15 cellular contexts compared by ENCODE assay signal in genomic region chr7:85000973-85001372, GRCh38.
DNase-seq lines count a peak whose midpoint lies in the region.
"Had no signal": no experiment of that assay in that cellular context is flagged by ENCODE, and none has a peak within 500 bp of the region (broad histone marks: within the 10 kb centered on the region; RNA-seq: fewer than 3 reads in every experiment).

No MANE protein-coding gene starts in this region.

- H3K4me2 ChIP-seq in mesendoderm (ENCODE audit: low read length), result no peak overlapping the region
- H3K4me2 ChIP-seq: BLaER1 had no signal

- H3K4me3 ChIP-seq in SJCRH30 (no peak overlapping the region), mesendoderm (ENCODE audit: low read length) (no peak overlapping the region)
- H3K4me3 ChIP-seq: BLaER1, mucosa of descending colon, tibial artery had no signal

- H2AK5ac ChIP-seq in mesendoderm (ENCODE audit: low read length), result no peak overlapping the region

- H3K4ac ChIP-seq in mesendoderm (ENCODE audit: low read depth, low read length), result no peak overlapping the region

- no peak overlapping the region for H2BK120ac ChIP-seq in mesendoderm (ENCODE audit: low read depth, low read length)

- H3K9me3 ChIP-seq in SJCRH30 (replicated peaks), result no peaks in the 10 kb centered on the region
- H3K9me3 ChIP-seq: BLaER1, mucosa of descending colon, tibial artery had no signal

- WGBS in mesendoderm (ENCODE audit: extremely low coverage, insufficient coverage, low lambda C conversion rate), result no CpG with 5 or more reads among the region's 1 CpG

- H2BK5ac ChIP-seq in mesendoderm (ENCODE audit: low read length), result no peak overlapping the region

- no peaks in the 10 kb centered on the region for H3K79me1 ChIP-seq in mesendoderm (ENCODE audit: low read length)

- no peak overlapping the region for H2BK15ac ChIP-seq in mesendoderm (replicated peaks; ENCODE audit: low read depth)

- H3K36me3 ChIP-seq in SJCRH30 (no peaks in the 10 kb centered on the region), mesendoderm (ENCODE audit: control insufficient read depth, insufficient read depth, low read length) (no peaks in the 10 kb centered on the region)
- H3K36me3 ChIP-seq: BLaER1, tibial artery had no signal

- DNase-seq in NCI-H510A treated with DMSO at 0.1 percent for 48 hours (lab: John Stamatoyannopoulos, UW) (peak; percentile 26), NCI-H510A (lab: John Stamatoyannopoulos, UW) (no peak), NCI-H2107 treated with DMSO at 0.1 percent for 48 hours (lab: John Stamatoyannopoulos, UW; ENCODE audit: unreplicated experiment) (peak; percentile 98), SJCRH30 (peak; percentile 53 to 62), smooth muscle cell of the brain vasculature (ENCODE audit: low read depth, low spot score) (peak; percentile 69), epidermal melanocyte (ENCODE audit: insufficient read length, low spot score) (no peak), cerebellar cortex (ENCODE audit: low spot score) (no peak), mesendoderm (no peak)
- DNase-seq: activated T-cell treated with anti-CD3 and anti-CD28 coated beads, Interleukin-2, amount 50 U/mL, for 72 hours; mucosa of descending colon; NCI-H187 treated with DMSO at 0.1 percent for 48 hours; nucleus accumbens; stimulated activated naive B cell treated with anti-CD40 and anti-IgM and Interleukin-4, amounts not matched to agents 10 μg/mL and 1 μg/mL and 100 μg/mL, for 72 hours; tibial artery had no signal

- no peak overlapping the region for H3K9ac ChIP-seq in mesendoderm (ENCODE audit: low read length)
- H3K9ac ChIP-seq: BLaER1 had no signal

- no peak overlapping the region for H3K56ac ChIP-seq in mesendoderm (ENCODE audit: low read length)

- H3K79me2 ChIP-seq in mesendoderm (ENCODE audit: control insufficient read depth, insufficient read depth, low read length), result no peaks in the 10 kb centered on the region

- H3K4me1 ChIP-seq in SJCRH30, result peaks cover 32% of the 10 kb centered on the region
- H3K4me1 ChIP-seq in mesendoderm (ENCODE audit: control insufficient read depth, low read depth, low read length), result no peaks in the 10 kb centered on the region
- H3K4me1 ChIP-seq: BLaER1, tibial artery had no signal

- no peak overlapping the region for H3K18ac ChIP-seq in mesendoderm (ENCODE audit: low read length)

- no peak overlapping the region for H4K8ac ChIP-seq in mesendoderm (ENCODE audit: low read depth, low read length)

- no peak overlapping the region for H3K23ac ChIP-seq in mesendoderm (ENCODE audit: low read length)

- H3K27me3 ChIP-seq in SJCRH30 (no peaks in the 10 kb centered on the region), mesendoderm (ENCODE audit: insufficient read depth, low read length, poor library complexity) (no peaks in the 10 kb centered on the region)
- H3K27me3 ChIP-seq: BLaER1, tibial artery had no signal

- no peak overlapping the region for H4K5ac ChIP-seq in mesendoderm (ENCODE audit: low read length)

- no peak overlapping the region for H3K27ac ChIP-seq in SJCRH30
- no peak overlapping the region for H3K27ac ChIP-seq in mesendoderm (ENCODE audit: low read depth, low read length)
- H3K27ac ChIP-seq: BLaER1, tibial artery had no signal

Comparison
In these comparisons a context has a peak if more than half of its experiments do, and no peak if none do; other contexts are left out.
1. DNase-seq: peak in NCI-H510A treated with DMSO at 0.1 percent for 48 hours (single experiment), NCI-H2107 treated with DMSO at 0.1 percent for 48 hours (single experiment), SJCRH30 (2 of 2) and smooth muscle cell of the brain vasculature (single experiment); none in NCI-H510A (single experiment), epidermal melanocyte (single experiment), cerebellar cortex (single experiment) and mesendoderm (single experiment).